In the genomic region with DNA sequence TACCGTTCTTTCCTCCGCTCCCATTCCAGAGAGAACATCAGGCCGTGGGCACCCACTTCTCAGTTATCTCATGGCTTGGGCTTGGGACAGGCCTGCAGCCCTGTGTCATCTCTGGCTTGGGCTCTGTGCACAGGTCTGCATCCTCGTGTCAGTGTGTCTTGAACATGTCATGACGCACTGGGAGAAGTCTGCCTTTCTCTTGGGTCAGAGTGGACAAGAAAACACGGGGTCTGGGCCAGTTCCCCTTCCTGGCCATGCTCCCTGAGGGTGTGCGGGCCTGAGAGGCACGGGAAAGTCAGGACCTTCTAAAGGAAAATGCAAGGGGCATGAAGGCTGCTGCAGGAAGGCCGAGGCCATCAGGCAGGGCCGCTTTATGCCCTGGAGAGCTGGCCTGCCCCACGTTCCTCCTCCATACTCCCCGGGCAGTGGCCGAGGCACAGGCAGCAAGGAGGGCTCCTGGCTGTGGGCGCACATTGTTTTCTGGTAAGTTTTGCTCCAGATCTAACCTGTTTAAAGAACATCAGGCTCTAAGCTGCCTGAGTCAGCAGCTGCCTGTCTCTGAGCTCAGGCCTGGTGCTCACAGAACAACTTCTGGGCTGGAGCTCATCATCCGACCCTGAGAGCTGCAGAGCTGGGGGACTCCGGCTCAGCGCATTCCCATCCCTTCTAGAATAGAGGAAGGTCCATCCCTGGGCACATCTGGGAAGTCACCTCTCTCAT, we compare ENCODE assay signal across 25 cellular contexts. TPM values are rescaled to one million over a fixed set of nuclear protein-coding genes. Genes with fewer than 3 reads are reported as not detected.
A peak's percentile ranks its signal among the peaks of the same experiment; 100 is the strongest.
DNase-seq lines count a peak whose midpoint lies in the region; ATAC-seq and TF ChIP-seq lines count a peak whose summit lies in the region.
"Had no signal": no experiment of that assay in that cellular context is flagged by ENCODE, and none has a peak within 500 bp of the region (broad histone marks: within the 10 kb centered on the region; RNA-seq: fewer than 3 reads in every experiment).

No MANE protein-coding gene starts in this region.

- H3K4me3 ChIP-seq in osteoblast (ENCODE audit: insufficient read depth, low read length) (no peak overlapping the region), Peyer's patch (no peak overlapping the region), hepatocyte (no peak overlapping the region)
- H3K4me3 ChIP-seq: cardiac muscle cell, GM23338, SJSA1, transverse colon had no signal

- no peak overlapping the region for H3K4me3 Mint-ChIP-seq in activated CD4-positive, alpha-beta T cell treated with anti-CD3 and anti-CD28 coated beads, Interleukin-2, amount 10 ng/mL, durations not matched to agents 7 days and 5 days
- H3K4me3 Mint-ChIP-seq in T-cell = peak overlapping the region in 2 of 3 donors; percentile 24 to 62
- H3K4me3 Mint-ChIP-seq in effector memory CD8-positive, alpha-beta T cell = peak overlapping the region in 1 of 2 donors; percentile 33
- H3K4me3 Mint-ChIP-seq: activated CD4-positive, alpha-beta memory T cell treated with anti-CD3 and anti-CD28 coated beads for 36 hours; GM23338; HFFc6 had no signal

- DNase-seq in activated CD4-positive, alpha-beta T cell treated with anti-CD3 and anti-CD28 coated beads, Interleukin-2, amount 10 ng/mL, durations not matched to agents 7 days and 5 days = no peak
- DNase-seq in activated CD4-positive, alpha-beta T cell treated with anti-CD3 and anti-CD28 coated beads for 48 hours = no peak
- DNase-seq in T-cell (no peak), osteoblast (ENCODE audit: insufficient read length, low spot score, missing footprints) (peak; percentile 71), Peyer's patch (no peak), hepatocyte (ENCODE audit: low spot score) (no peak), GDM1 (lab: John Stamatoyannopoulos, UW) (no peak)
- no peak for DNase-seq in effector memory CD8-positive, alpha-beta T cell
- DNase-seq: activated CD4-positive, alpha-beta memory T cell treated with anti-CD3 and anti-CD28 coated beads for 36 hours; activated naive CD4-positive, alpha-beta T cell treated with Interleukin-2 at 50 U/mL for 16 hours; HFFc6; hippocampal formation; Kasumi-1; left colon; mammary epithelial cell; NCI-H1436 treated with DMSO at 0.1 percent for 48 hours; NCI-H446 treated with DMSO at 0.1 percent for 48 hours; NCI-H82; transverse colon had no signal

- H3K27me3 Mint-ChIP-seq in activated CD4-positive, alpha-beta T cell treated with anti-CD3 and anti-CD28 coated beads, Interleukin-2, amount 10 ng/mL, durations not matched to agents 7 days and 5 days = peaks cover 3% of the 10 kb centered on the region
- peaks cover 0 to 13% of the 10 kb centered on the region in 2 donors for H3K27me3 Mint-ChIP-seq in T-cell
- H3K27me3 Mint-ChIP-seq in effector memory CD8-positive, alpha-beta T cell = no peaks in the 10 kb centered on the region

- H3K36me3 ChIP-seq in osteoblast (ENCODE audit: insufficient read depth, low read length) = no peaks in the 10 kb centered on the region
- H3K36me3 ChIP-seq in Peyer's patch = no peaks in the 10 kb centered on the region
- H3K36me3 ChIP-seq in hepatocyte (replicated peaks; ENCODE audit: insufficient read depth, low read depth) = no peaks in the 10 kb centered on the region
- H3K36me3 ChIP-seq: ascending aorta, cardiac muscle cell, gastroesophageal sphincter, SJSA1, transverse colon had no signal

- H4K20me1 ChIP-seq in osteoblast (ENCODE audit: insufficient read depth, low read length) = no peaks in the 10 kb centered on the region
- H4K20me1 ChIP-seq in hepatocyte (ENCODE audit: insufficient read depth, poor library complexity, severe bottlenecking) = no peaks in the 10 kb centered on the region

- ATAC-seq in T-cell (replicated peaks in 1 of 4) = peak; percentile 43 to 54 (median 49)
- peak; percentile 39 for ATAC-seq in effector memory CD8-positive, alpha-beta T cell (replicated peaks)
- ATAC-seq: gastroesophageal sphincter, GM23338, left colon had no signal

- H3K4me1 Mint-ChIP-seq in activated CD4-positive, alpha-beta T cell treated with anti-CD3 and anti-CD28 coated beads, Interleukin-2, amount 10 ng/mL, durations not matched to agents 7 days and 5 days = peaks cover 4% of the 10 kb centered on the region
- H3K4me1 Mint-ChIP-seq in T-cell = peaks cover 5 to 30% (median 11%) of the 10 kb centered on the region in 3 donors
- H3K4me1 Mint-ChIP-seq in effector memory CD8-positive, alpha-beta T cell (ENCODE audit: low read depth in 2 of 2) = peaks cover 0 to 2% of the 10 kb centered on the region in 2 donors

- H3K9me3 Mint-ChIP-seq in activated CD4-positive, alpha-beta T cell treated with anti-CD3 and anti-CD28 coated beads, Interleukin-2, amount 10 ng/mL, durations not matched to agents 7 days and 5 days = no peaks in the 10 kb centered on the region
- no peaks in the 10 kb centered on the region for H3K9me3 Mint-ChIP-seq in T-cell
- H3K9me3 Mint-ChIP-seq in effector memory CD8-positive, alpha-beta T cell = no peaks in the 10 kb centered on the region
- H3K9me3 Mint-ChIP-seq: activated CD4-positive, alpha-beta memory T cell treated with anti-CD3 and anti-CD28 coated beads for 36 hours; GM23338; HFFc6 had no signal

- CTCF ChIA-PET in activated CD4-positive, alpha-beta T cell treated with anti-CD3 and anti-CD28 coated beads, Interleukin-2, amount 10 ng/mL, durations not matched to agents 7 days and 5 days (lab: Charles Lee) = no interaction called here
- CTCF ChIA-PET in T-cell (lab: Charles Lee) = no interaction called here

- peak overlapping the region; percentile 13 for H3K27ac Mint-ChIP-seq in activated CD4-positive, alpha-beta T cell treated with anti-CD3 and anti-CD28 coated beads, Interleukin-2, amount 10 ng/mL, durations not matched to agents 7 days and 5 days
- peak overlapping the region; percentile 73 to 86 for H3K27ac Mint-ChIP-seq in T-cell
- peak overlapping the region in 1 of 2 donors; percentile 19 for H3K27ac Mint-ChIP-seq in effector memory CD8-positive, alpha-beta T cell
- H3K27ac Mint-ChIP-seq: activated CD4-positive, alpha-beta memory T cell treated with anti-CD3 and anti-CD28 coated beads for 36 hours; GM23338; HFFc6 had no signal

- no peaks in the 10 kb centered on the region for H3K9me2 ChIP-seq in hepatocyte (replicated peaks; ENCODE audit: insufficient read depth)

- TF ChIP-seq POLR2A in Peyer's patch (IDR thresholded peaks at IDR 0.05) = no peak

- POLR2A ChIA-PET in activated CD4-positive, alpha-beta T cell treated with anti-CD3 and anti-CD28 coated beads, Interleukin-2, amount 10 ng/mL, durations not matched to agents 7 days and 5 days (lab: Charles Lee) = no interaction called here
- POLR2A ChIA-PET in T-cell (lab: Charles Lee) = no interaction called here

- H3K4me1 ChIP-seq in osteoblast (ENCODE audit: insufficient read depth, low read length) (no peaks in the 10 kb centered on the region), Peyer's patch (no peaks in the 10 kb centered on the region), hepatocyte (ENCODE audit: insufficient read depth) (no peaks in the 10 kb centered on the region)
- H3K4me1 ChIP-seq: transverse colon had no signal

- H3K27me3 ChIP-seq in osteoblast (ENCODE audit: insufficient read depth, low read length) (peaks cover 12% of the 10 kb centered on the region), Peyer's patch (no peaks in the 10 kb centered on the region), hepatocyte (no peaks in the 10 kb centered on the region)
- H3K27me3 ChIP-seq: ascending aorta, cardiac muscle cell, gastroesophageal sphincter, SJSA1, transverse colon had no signal

- H3K9me3 ChIP-seq in osteoblast (ENCODE audit: low read depth, low read length) (no peaks in the 10 kb centered on the region), Peyer's patch (peaks cover 0 to 3% (median 0%) of the 10 kb centered on the region in 4 donors), hepatocyte (ENCODE audit: low read depth) (no peaks in the 10 kb centered on the region)
- H3K9me3 ChIP-seq: ascending aorta, gastroesophageal sphincter, SJSA1, transverse colon had no signal

- no peak overlapping the region for H2AFZ ChIP-seq in osteoblast (ENCODE audit: low read length)
- H2AFZ ChIP-seq in hepatocyte = no peak overlapping the region
- H2AFZ ChIP-seq: GM23338 had no signal

- no peaks in the 10 kb centered on the region for H3K79me2 ChIP-seq in osteoblast (ENCODE audit: insufficient read depth, low read length)
- H3K79me2 ChIP-seq in hepatocyte = no peaks in the 10 kb centered on the region

- H3K27ac ChIP-seq in osteoblast (ENCODE audit: low read depth, low read length) (no peak overlapping the region), Peyer's patch (no peak overlapping the region), hepatocyte (no peak overlapping the region)
- H3K27ac ChIP-seq: cardiac muscle cell, SJSA1, VCaP had no signal

- no peak overlapping the region for H3K4me2 ChIP-seq in osteoblast (ENCODE audit: insufficient read depth, low read length)
- H3K4me2 ChIP-seq in hepatocyte = no peak overlapping the region
- H3K4me2 ChIP-seq: GM23338 had no signal

- WGBS in hepatocyte (ENCODE audit: low lambda C conversion rate, missing lambda C conversion rate) = 88% methylated on average over 17 of the region's 17 CpGs

- H3K36me3 Mint-ChIP-seq in activated CD4-positive, alpha-beta T cell treated with anti-CD3 and anti-CD28 coated beads, Interleukin-2, amount 10 ng/mL, durations not matched to agents 7 days and 5 days (ENCODE audit: low read depth) = no peaks in the 10 kb centered on the region
- no peaks in the 10 kb centered on the region for H3K36me3 Mint-ChIP-seq in T-cell
- H3K36me3 Mint-ChIP-seq in effector memory CD8-positive, alpha-beta T cell (ENCODE audit: insufficient read depth) = no peaks in the 10 kb centered on the region
- H3K36me3 Mint-ChIP-seq: activated CD4-positive, alpha-beta memory T cell treated with anti-CD3 and anti-CD28 coated beads for 36 hours had no signal

- TF ChIP-seq CTCF in osteoblast (IDR thresholded peaks at IDR 0.05; ENCODE audit: extremely low read depth, low read depth, low read length) (no peak), Peyer's patch (IDR thresholded peaks at IDR 0.05) (no peak), hepatocyte (IDR thresholded peaks at IDR 0.05; ENCODE audit: poor library complexity) (no peak)

RNA-seq across cellular contexts. Expression of a gene that starts 54.3 kb away (rescaled TPM):
- total RNA-seq in activated CD4-positive, alpha-beta T cell treated with anti-CD3 and anti-CD28 coated beads, Interleukin-2, amount 10 ng/mL, durations not matched to agents 7 days and 5 days = under 1 TPM; 0.20 to 0.58 TPM
- 1 to 10 TPM in 3 of 5 donors, under 1 TPM in 2; 0.21 to 5.4 (median 1.3) TPM for total RNA-seq in T-cell
- total RNA-seq in osteoblast = 307 and 324 TPM in 2 replicates
- 100 to 1,000 TPM in 1 of 4 donors, 10 to 100 TPM in 2, 1 to 10 TPM in 1; 7.5 to 148 (median 21.0) TPM for total RNA-seq in Peyer's patch
- 78.8 and 107 TPM in 2 replicates for total RNA-seq in hepatocyte
- polyA plus RNA-seq in hepatocyte = 110 and 118 TPM in 2 replicates
- total RNA-seq: activated CD4-positive, alpha-beta memory T cell treated with anti-CD3 and anti-CD28 coated beads for 36 hours had no signal
